Comparison of ENCODE assay signal across 8 cellular contexts in the genomic region with DNA sequence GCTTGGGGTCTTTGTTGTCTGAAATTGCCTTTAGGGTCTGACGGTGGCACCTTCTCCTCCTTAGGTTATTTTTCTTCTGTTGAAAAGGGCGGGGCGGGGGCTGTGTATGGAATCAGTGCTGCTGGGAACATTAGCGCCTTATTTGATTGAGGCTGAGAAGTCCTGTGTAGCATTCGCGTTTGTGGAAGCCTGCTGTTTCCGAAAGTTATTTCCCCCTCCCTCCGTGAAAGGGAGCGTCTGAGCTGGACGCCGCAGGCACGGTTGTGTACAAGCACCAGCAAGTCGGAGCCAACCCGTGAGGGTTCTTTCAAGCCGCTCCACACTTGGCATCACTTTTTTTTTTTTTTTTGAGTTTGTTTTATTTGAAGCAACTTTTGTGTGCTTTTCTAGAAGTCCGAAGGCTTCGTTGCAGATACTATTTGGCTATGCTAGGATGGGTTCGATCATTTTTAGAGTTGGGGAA. TPM values are rescaled to one million over a fixed set of nuclear protein-coding genes. Genes with fewer than 3 reads are reported as not detected.
DNase-seq lines count a peak whose midpoint lies in the region; ATAC-seq and TF ChIP-seq lines count a peak whose summit lies in the region.

No MANE protein-coding gene starts in this region.

- H3K4me3 Mint-ChIP-seq in endodermal cell = peak overlapping the region; percentile 83

- peaks cover 13% of the 10 kb centered on the region for H3K4me1 Mint-ChIP-seq in endodermal cell

- peak overlapping the region; percentile 61 for H3K9ac ChIP-seq in endodermal cell (ENCODE audit: extremely low read depth, low read length, poor library complexity, severe bottlenecking)
- H3K9ac ChIP-seq in muscle layer of colon (ENCODE audit: low read length) = peak overlapping the region; percentile 51

- POLR2A ChIA-PET in GM10248 (lab: Yijun Ruan, JAX) = no interaction called here

- TF ChIP-seq POLR2A in stomach (IDR thresholded peaks at IDR 0.05) = no peak

- peak; percentile 46 for DNase-seq in GM10248 (ENCODE audit: extremely low spot score)
- DNase-seq in NCI-H524 treated with DMSO at 0.1 percent for 48 hours (lab: John Stamatoyannopoulos, UW) = peak; percentile 36
- DNase-seq in activated CD8-positive, alpha-beta memory T cell treated with anti-CD3 and anti-CD28 coated beads, Interleukin-2, amount 50 U/mL, for 4 hours = peak; percentile 45
- DNase-seq in endodermal cell = peak; percentile 66
- peak; percentile 65 for DNase-seq in stomach
- DNase-seq in GOT3 (lab: John Stamatoyannopoulos, UW) = no peak

- no peaks in the 10 kb centered on the region for H3K9me3 Mint-ChIP-seq in endodermal cell

- no peak for TF ChIP-seq CTCF in GM10248 (IDR thresholded peaks at IDR 0.05; ENCODE audit: control extremely low read depth, extremely low read depth, low read depth, missing control alignments)
- no peak for TF ChIP-seq CTCF in endodermal cell (conservative IDR thresholded peaks at IDR 0.05)
- TF ChIP-seq CTCF in stomach (IDR thresholded peaks at IDR 0.05) = no peak

- H3K9me3 ChIP-seq in endodermal cell (ENCODE audit: control insufficient read depth, low read length) (no peaks in the 10 kb centered on the region), muscle layer of colon (ENCODE audit: low read length) (no peaks in the 10 kb centered on the region), stomach (no peaks in the 10 kb centered on the region)

- intact Hi-C loops in stomach (cut with DNase I; ENCODE audit: low total_unique reads) = no loop called here

- no peak for TF ChIP-seq EP300 in stomach (IDR thresholded peaks at IDR 0.05)

- H3K27ac Mint-ChIP-seq in endodermal cell = peak overlapping the region; percentile 90

- CTCF ChIA-PET in GM10248 (lab: Yijun Ruan, JAX) = interaction anchor here (1.0 to 2.0 kb wide), 6 partner anchors 10 to 96 kb away, joined by 3 to 9 read pairs (median 4); no protein-coding TSS in a partner anchor

- peak overlapping the region; percentile 86 for H3K27ac ChIP-seq in endodermal cell (ENCODE audit: low read depth, low read length)
- H3K27ac ChIP-seq in muscle layer of colon (ENCODE audit: low read depth, low read length) = peak overlapping the region; percentile 68
- peak overlapping the region; percentile 89 to 98 (median 94) for H3K27ac ChIP-seq in stomach

- no peaks in the 10 kb centered on the region for H3K36me3 Mint-ChIP-seq in endodermal cell (ENCODE audit: low read depth)

- 0 to 1% methylated on average over 2 to 18 of the region's 18 CpGs for WGBS in endodermal cell (ENCODE audit: insufficient coverage in 1 of 2, insufficient read length in 1 of 2), 2 experiments
- WGBS in stomach, 5 donors = 0 to 2% (median 1%) methylated on average over 17 to 18 of the region's 18 CpGs

- H3K36me3 ChIP-seq in endodermal cell (ENCODE audit: control insufficient read depth, insufficient read depth, low read length) (no peaks in the 10 kb centered on the region), muscle layer of colon (ENCODE audit: insufficient read depth, low read length) (no peaks in the 10 kb centered on the region), stomach (no peaks in the 10 kb centered on the region)

- H3K4me1 ChIP-seq in endodermal cell (ENCODE audit: control insufficient read depth, insufficient read depth, low read length) (peaks cover 4% of the 10 kb centered on the region), muscle layer of colon (ENCODE audit: insufficient read depth, low read length) (peaks cover 6% of the 10 kb centered on the region), stomach (peaks cover 20 to 37% (median 30%) of the 10 kb centered on the region in 4 donors)

- H3K27me3 Mint-ChIP-seq in endodermal cell (ENCODE audit: insufficient read depth) = peaks cover 17% of the 10 kb centered on the region

- H3K27me3 ChIP-seq in endodermal cell (ENCODE audit: control insufficient read depth, insufficient read depth, low read length, poor library complexity, severe bottlenecking) (peaks cover 10% of the 10 kb centered on the region), muscle layer of colon (ENCODE audit: control insufficient read depth in 1 of 2, insufficient read depth in 2 of 2, low read length in 2 of 2) (no peaks in the 10 kb centered on the region), stomach (peaks cover 0 to 18% (median 0%) of the 10 kb centered on the region in 3 donors)

- peak overlapping the region; percentile 89 for H3K4me3 ChIP-seq in endodermal cell (ENCODE audit: low read length)
- H3K4me3 ChIP-seq in muscle layer of colon (ENCODE audit: low read depth in 1 of 2, low read length in 2 of 2) = peak overlapping the region; percentile 69 to 74
- peak overlapping the region; percentile 76 to 95 (median 90) for H3K4me3 ChIP-seq in stomach

- ATAC-seq in HG02870 (IDR thresholded peaks at IDR 0.05; ENCODE audit: unreplicated experiment) = peak; percentile 29

RNA-seq across cellular contexts. Expression of a gene that starts 1.1 kb away (rescaled TPM):
- total RNA-seq in endodermal cell (10 to 100 TPM; 65.8 to 70.0 TPM), stomach (100 to 1,000 TPM; 101 to 280 (median 167) TPM)
- 32.8 TPM for polyA plus RNA-seq in endodermal cell (2013, experiment 1 of 2)
- polyA plus RNA-seq in endodermal cell (2013, experiment 2 of 2) = 36.8 TPM
- polyA plus RNA-seq in stomach = 10 to 100 TPM; 14.4 to 38.5 (median 16.2) TPM
